22 cellular contexts compared by ENCODE assay signal in genomic region chr4:25919676-25920075, GRCh38. TPM values are rescaled to one million over a fixed set of nuclear protein-coding genes. Genes with fewer than 3 reads are reported as not detected.
A peak's percentile ranks its signal among the peaks of the same experiment; 100 is the strongest.
DNase-seq lines count a peak whose midpoint lies in the region; ATAC-seq, FAIRE-seq and TF ChIP-seq lines count a peak whose summit lies in the region.
"Had no signal": no experiment of that assay in that cellular context is flagged by ENCODE, and none has a peak within 500 bp of the region (broad histone marks: within the 10 kb centered on the region; RNA-seq: fewer than 3 reads in every experiment).

No MANE protein-coding gene starts in this region.

- no peak for ATAC-seq in GM21390 (IDR thresholded peaks at IDR 0.05; ENCODE audit: unreplicated experiment)
- ATAC-seq in GM18858 (IDR thresholded peaks at IDR 0.05; ENCODE audit: unreplicated experiment), result no peak
- ATAC-seq: body of pancreas; natural killer cell treated with Interleukin-12 subunit alpha and Interleukin-12 subunit beta and Interleukin-15 and Interleukin-18, amount 100 ng/mL, for 72 hours; Panc1; stimulated activated naive CD8-positive, alpha-beta T cell treated with anti-CD3 and anti-CD28 coated beads, Interleukin-15, Interleukin-2, amounts not matched to agents 100 U/mL and 50 U/mL, for 24 hours had no signal

- H3K27ac ChIP-seq in Peyer's patch (peak overlapping the region in 3 of 4 donors; percentile 41 to 74 (median 50)), small intestine (ENCODE audit: low read depth in 1 of 2, low read length in 1 of 2) (peak overlapping the region; percentile 33 to 79)
- H3K27ac ChIP-seq: body of pancreas had no signal

- WGBS in small intestine, 3 donors, result 38 to 49% (median 46%) methylated on average over 5 of the region's 5 CpGs

- H3K4me3 ChIP-seq in Peyer's patch (no peak overlapping the region), small intestine (ENCODE audit: low read depth in 1 of 2, low read length in 2 of 2) (no peak overlapping the region)
- H3K4me3 ChIP-seq: body of pancreas had no signal

- no peak for TF ChIP-seq POLR2A in Peyer's patch (IDR thresholded peaks at IDR 0.05)
- no peak for TF ChIP-seq POLR2A in erythroblast (IDR thresholded peaks at IDR 0.05; ENCODE audit: low read length)

- DNase-seq in NCI-H510A treated with DMSO at 0.1 percent for 48 hours (lab: John Stamatoyannopoulos, UW), result peak; percentile 12
- DNase-seq in NCI-H510A (lab: John Stamatoyannopoulos, UW), result no peak
- peak in 1 of 3 donors; percentile 77 for DNase-seq in Peyer's patch
- peak; percentile 5 to 7 for DNase-seq in erythroblast (lab: John Stamatoyannopoulos, UW)
- peak; percentile 92 for DNase-seq in small intestine
- DNase-seq in SW 1271 (lab: John Stamatoyannopoulos, UW), result no peak
- DNase-seq: 8988T; activated CD4-positive, alpha-beta T cell treated with anti-CD3 and anti-CD28 coated beads, Interleukin-2, amount 10 ng/mL, durations not matched to agents 7 days and 5 days; body of pancreas; DMS153; H7; NCI-H1694 treated with DMSO at 0.1 percent for 48 hours; NCI-H524; retina; SK-N-SH; stimulated activated naive CD8-positive, alpha-beta T cell treated with anti-CD3 and anti-CD28 coated beads, Interleukin-15, Interleukin-2, amounts not matched to agents 100 U/mL and 50 U/mL, for 24 hours had no signal

- peak; percentile 44 for FAIRE-seq in small intestine (lab: Jason Lieb, UNC)
- FAIRE-seq: islet of Langerhans, TTC549 had no signal

- H3K9me3 ChIP-seq in Peyer's patch (no peaks in the 10 kb centered on the region), small intestine (ENCODE audit: control insufficient read depth, low read depth) (no peaks in the 10 kb centered on the region)
- H3K9me3 ChIP-seq: body of pancreas, SK-N-SH had no signal

- H3K36me3 ChIP-seq in Peyer's patch (no peaks in the 10 kb centered on the region), small intestine (ENCODE audit: control insufficient read depth in 2 of 2, insufficient read depth in 2 of 2, low read length in 2 of 2) (peaks cover 0 to 5% of the 10 kb centered on the region in 2 donors)

- no peaks in the 10 kb centered on the region for H3K27me3 ChIP-seq in Peyer's patch
- H3K27me3 ChIP-seq in small intestine (ENCODE audit: control insufficient read depth in 2 of 2, insufficient read depth in 2 of 2, low read length in 2 of 2), result no peaks in the 10 kb centered on the region
- H3K27me3 ChIP-seq: body of pancreas had no signal

- no peak for TF ChIP-seq CTCF in Peyer's patch (IDR thresholded peaks at IDR 0.05)

- H3K4me1 ChIP-seq in Peyer's patch (peaks cover 0 to 15% (median 3%) of the 10 kb centered on the region in 4 donors), small intestine (ENCODE audit: control insufficient read depth in 2 of 2, insufficient read depth in 1 of 2, low read depth in 1 of 2, low read length in 1 of 2) (peaks cover 3 to 10% of the 10 kb centered on the region in 2 donors)

RNA-seq across cellular contexts. Expression of gene SMIM20, which starts 5.7 kb away (rescaled TPM):
- 10 to 100 TPM; 11.6 to 55.7 (median 31.3) TPM for total RNA-seq in Peyer's patch
- polyA plus RNA-seq in small intestine, result 100 to 1,000 TPM in 1 of 3 donors, 10 to 100 TPM in 2; 60.8 to 101 (median 90.1) TPM

RNA-seq across cellular contexts. Expression of gene SEL1L3, which starts 56.9 kb away (rescaled TPM):
- 100 to 1,000 TPM in 3 of 4 donors, 10 to 100 TPM in 1; 91.4 to 194 (median 134) TPM for total RNA-seq in Peyer's patch
- 10 to 100 TPM; 42.7 to 77.5 (median 51.1) TPM for polyA plus RNA-seq in small intestine

Comparison
In these comparisons a context has a peak if more than half of its experiments do, and no peak if none do; other contexts are left out.
1. DNase-seq: peak in NCI-H510A treated with DMSO at 0.1 percent for 48 hours (single experiment), erythroblast (2 of 2) and small intestine (single experiment); none in NCI-H510A (single experiment) and SW 1271 (0 of 2).